In the genomic region with DNA sequence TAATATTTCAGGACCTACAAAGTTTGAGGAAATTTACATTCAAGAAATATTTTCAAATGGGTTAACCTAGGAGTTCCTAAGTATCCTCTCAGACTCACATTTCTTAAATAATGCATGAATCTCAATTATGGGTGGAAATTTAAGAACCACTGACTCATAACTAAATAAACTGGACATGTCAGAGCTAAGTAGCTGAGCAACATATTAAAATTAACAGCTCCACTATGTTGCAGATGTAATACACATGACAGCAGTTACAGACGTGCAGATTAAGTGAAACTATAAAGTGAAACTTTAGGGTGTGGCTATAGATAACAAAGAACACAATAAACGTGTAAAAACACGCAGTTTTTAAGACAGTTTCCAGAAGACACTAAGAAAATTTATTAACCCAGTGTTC, we compare ENCODE assay signal across 11 cellular contexts. TPM values are rescaled to one million over a fixed set of nuclear protein-coding genes. Genes with fewer than 3 reads are reported as not detected.
A peak's percentile ranks its signal among the peaks of the same experiment; 100 is the strongest.
DNase-seq lines count a peak whose midpoint lies in the region; ATAC-seq and TF ChIP-seq lines count a peak whose summit lies in the region.
"Had no signal": no experiment of that assay in that cellular context is flagged by ENCODE, and none has a peak within 500 bp of the region (broad histone marks: within the 10 kb centered on the region; RNA-seq: fewer than 3 reads in every experiment).

No MANE protein-coding gene starts in this region.

- no peaks in the 10 kb centered on the region for H3K36me3 Mint-ChIP-seq in progenitor cell of endocrine pancreas (ENCODE audit: insufficient read depth)

- H3K23ac ChIP-seq in neuronal stem cell (ENCODE audit: low read depth, low read length, poor library complexity), result no peak overlapping the region

- no CpG with 5 or more reads among the region's 3 CpGs for WGBS in neuronal stem cell (ENCODE audit: extremely low coverage in 2 of 2, insufficient read length in 2 of 2, insufficient replicate concordance in 1 of 2), 2 donors

- TF ChIP-seq CTCF in progenitor cell of endocrine pancreas (IDR thresholded peaks at IDR 0.05; ENCODE audit: unreplicated experiment), result no peak

- no peak overlapping the region for H3K4ac ChIP-seq in neuronal stem cell (ENCODE audit: low read length)

- H2BK120ac ChIP-seq in neuronal stem cell (ENCODE audit: low read depth, low read length), result no peak overlapping the region

- no peak overlapping the region for H4K8ac ChIP-seq in neuronal stem cell (ENCODE audit: low read depth, low read length)

- no peak overlapping the region for H3K4me3 Mint-ChIP-seq in progenitor cell of endocrine pancreas (ENCODE audit: low read depth)

- H3K9me3 Mint-ChIP-seq in progenitor cell of endocrine pancreas (ENCODE audit: low read depth), result no peaks in the 10 kb centered on the region

- peak overlapping the region; percentile 75 for H3K9ac ChIP-seq in Karpas-422 (ENCODE audit: low read length)
- H3K9ac ChIP-seq in skeletal muscle satellite cell (ENCODE audit: low read depth, low read length), result peak overlapping the region; percentile 58
- no peak overlapping the region for H3K9ac ChIP-seq in neuronal stem cell (ENCODE audit: low read depth, low read length, poor library complexity)

- H3K18ac ChIP-seq in neuronal stem cell (ENCODE audit: low read length), result no peak overlapping the region

- no peaks in the 10 kb centered on the region for H4K20me1 ChIP-seq in Karpas-422 (ENCODE audit: insufficient read depth, low read depth, low read length)

- H3K9me2 ChIP-seq in Karpas-422 (replicated peaks; ENCODE audit: insufficient read depth, low read length), result no peaks in the 10 kb centered on the region

- H3K4me2 ChIP-seq in Karpas-422 (ENCODE audit: low read depth, low read length, poor library complexity, severe bottlenecking) (peak overlapping the region; percentile 73), skeletal muscle satellite cell (ENCODE audit: low read length) (peak overlapping the region; percentile 64), neuronal stem cell (ENCODE audit: insufficient read depth, low read length, poor library complexity, severe bottlenecking) (no peak overlapping the region)

- H3K27ac ChIP-seq in Karpas-422 (ENCODE audit: low read length), result peak overlapping the region; percentile 99
- H3K27ac ChIP-seq in neuronal stem cell (replicated peaks; ENCODE audit: low read length), result no peak overlapping the region

- no peaks in the 10 kb centered on the region for H3K79me1 ChIP-seq in neuronal stem cell (ENCODE audit: low read depth, low read length)

- H3K36me3 ChIP-seq in Karpas-422 (ENCODE audit: insufficient read depth, low read length) (no peaks in the 10 kb centered on the region), skeletal muscle satellite cell (ENCODE audit: insufficient read depth, low read length) (peaks cover 25% of the 10 kb centered on the region), neuronal stem cell (replicated peaks in 1 of 2; ENCODE audit: control insufficient read depth in 2 of 2, insufficient read depth in 2 of 2, low read length in 2 of 2) (peaks cover 0 to 2% of the 10 kb centered on the region in 2 donors)

- no peak overlapping the region for H2BK5ac ChIP-seq in neuronal stem cell (ENCODE audit: low read length)

- H3K9me3 ChIP-seq in Karpas-422 (ENCODE audit: low read length), result no peaks in the 10 kb centered on the region
- no peaks in the 10 kb centered on the region for H3K9me3 ChIP-seq in skeletal muscle satellite cell (replicated peaks; ENCODE audit: low read length)
- no peaks in the 10 kb centered on the region for H3K9me3 ChIP-seq in neuronal stem cell (replicated peaks in 1 of 2; ENCODE audit: control insufficient read depth in 2 of 2, insufficient read depth in 1 of 2, low read depth in 1 of 2, low read length in 2 of 2)

- H3K4me3 ChIP-seq in Karpas-422 (ENCODE audit: low read length), result peak overlapping the region; percentile 56
- H3K4me3 ChIP-seq in skeletal muscle satellite cell (ENCODE audit: low read length), result no peak overlapping the region
- no peak overlapping the region for H3K4me3 ChIP-seq in neuronal stem cell (ENCODE audit: low read length in 2 of 2)

- H2BK12ac ChIP-seq in neuronal stem cell (ENCODE audit: low read length), result no peak overlapping the region

- no peak overlapping the region for H4K91ac ChIP-seq in neuronal stem cell (ENCODE audit: low read depth, low read length, poor library complexity)

- no peak overlapping the region for H2AK5ac ChIP-seq in neuronal stem cell (ENCODE audit: low read depth, low read length)

- peaks cover 68% of the 10 kb centered on the region for H3K79me2 ChIP-seq in Karpas-422 (ENCODE audit: low read length)

- ATAC-seq in GM18519 (IDR thresholded peaks at IDR 0.05; ENCODE audit: low FRiP score, unreplicated experiment) (peak; percentile 43), esophagus mucosa (peak; percentile 96)

- H2BK15ac ChIP-seq in neuronal stem cell (ENCODE audit: low read length), result no peak overlapping the region

- H2AFZ ChIP-seq in Karpas-422 (ENCODE audit: low read length) (no peak overlapping the region), neuronal stem cell (ENCODE audit: low read length) (no peak overlapping the region)

- H3K14ac ChIP-seq in neuronal stem cell (ENCODE audit: low read length), result no peak overlapping the region

- no peak overlapping the region for H3K27ac Mint-ChIP-seq in progenitor cell of endocrine pancreas

- H3K4me1 Mint-ChIP-seq in progenitor cell of endocrine pancreas (ENCODE audit: low read depth), result peaks cover 6% of the 10 kb centered on the region

- H3K27me3 Mint-ChIP-seq in progenitor cell of endocrine pancreas, result no peaks in the 10 kb centered on the region

- no peaks in the 10 kb centered on the region for H3K27me3 ChIP-seq in Karpas-422 (ENCODE audit: low read length)
- H3K27me3 ChIP-seq in skeletal muscle satellite cell (ENCODE audit: control insufficient read depth, insufficient read depth, low read length), result no peaks in the 10 kb centered on the region
- H3K27me3 ChIP-seq in neuronal stem cell (ENCODE audit: control insufficient read depth in 3 of 3, insufficient read depth in 3 of 3, low read depth in 1 of 3, low read length in 3 of 3), result no peaks in the 10 kb centered on the region

- H3K4me1 ChIP-seq in Karpas-422 (ENCODE audit: low read length), result peaks cover 83% of the 10 kb centered on the region
- peaks cover 51% of the 10 kb centered on the region for H3K4me1 ChIP-seq in skeletal muscle satellite cell (ENCODE audit: control insufficient read depth, insufficient read depth, low read length)
- H3K4me1 ChIP-seq in neuronal stem cell (ENCODE audit: control insufficient read depth in 2 of 2, insufficient read depth in 1 of 2, low read depth in 1 of 2, low read length in 2 of 2), result no peaks in the 10 kb centered on the region

- DNase-seq in Karpas-422, result peak; percentile 70
- no peak for DNase-seq in neuronal stem cell (ENCODE audit: low spot score)
- DNase-seq in progenitor cell of endocrine pancreas (ENCODE audit: low spot score, unreplicated experiment), result no peak
- DNase-seq in middle frontal gyrus (ENCODE audit: extremely low spot score, low spot score), result no peak
- no peak for DNase-seq in medulla oblongata (ENCODE audit: extremely low spot score)
- DNase-seq: DND-41; NCI-H2081 treated with DMSO at 0.1 percent for 48 hours; stimulated activated naive CD4-positive, alpha-beta T cell treated with Interleukin-2 at 50 U/mL for 16 hours had no signal

RNA-seq across cellular contexts. Expression of a gene that starts 25.5 kb away (rescaled TPM):
- 13.8 and 16.2 TPM in 2 replicates for total RNA-seq in Karpas-422 (2014; rRNA removed; shearing (Covaris generic); ENCODE audit: low replicate concordance)
- total RNA-seq in esophagus mucosa (12.4 TPM), progenitor cell of endocrine pancreas (43.8 and 47.5 TPM in 2 replicates)
- total RNA-seq in skeletal muscle satellite cell (2012; rRNA removed), result 19.0 and 21.5 TPM in 2 replicates
- 20.4 TPM for polyA plus RNA-seq in neuronal stem cell (2013, experiment 1 of 2)
- polyA plus RNA-seq in neuronal stem cell (2013, experiment 2 of 2), result 21.0 TPM
